28 cellular contexts compared by ENCODE assay signal in genomic region chr4:129059028-129059427, GRCh38.
"Had no signal": no experiment of that assay in that cellular context is flagged by ENCODE, and none has a peak within 500 bp of the region (broad histone marks: within the 10 kb centered on the region; RNA-seq: fewer than 3 reads in every experiment).

No MANE protein-coding gene starts in this region.

- H3K27ac ChIP-seq: neutrophil, pancreas, prostate gland, right atrium auricular region, right lobe of liver, sigmoid colon, stomach, thoracic aorta, thyroid gland, tibial nerve, upper lobe of right lung, uterus had no signal

- H3K36me3 ChIP-seq: pancreas, prostate gland, right lobe of liver, thoracic aorta, thyroid gland, upper lobe of right lung, uterus had no signal

- H3K36me3 Mint-ChIP-seq: stimulated activated effector memory CD8-positive, alpha-beta T cell treated with anti-CD3 and anti-CD28 coated beads, Interleukin-12 subunit alpha, Interleukin-12 subunit beta, amount 100 ng/mL, for 72 hours had no signal

- DNase-seq: naive thymus-derived CD8-positive, alpha-beta T cell; nephron progenitor cell; nucleus accumbens; pancreas; retina; right lobe of liver; sigmoid colon; small intestine; stimulated activated CD4-positive, alpha-beta T cell treated with anti-CD3 and anti-CD28 coated beads, Interleukin-15, amount 100 ng/mL, for 24 hours; stimulated activated CD4-positive, alpha-beta T cell treated with anti-CD3 and anti-CD28 coated beads, Interleukin-2, amount 100 ng/mL, for 24 hours; stimulated activated CD4-positive, alpha-beta T cell treated with anti-CD3 and anti-CD28 coated beads, Interleukin-2, amount 100 ng/mL, for 48 hours; stimulated activated CD4-positive, alpha-beta T cell treated with anti-CD3 and anti-CD28 coated beads, Interleukin-4, amount 100 ng/mL, for 24 hours; stimulated activated naive B cell treated with anti-CD40 and anti-IgM and Interleukin-4, amounts not matched to agents 10 μg/mL and 1 μg/mL and 100 μg/mL, for 72 hours; stimulated activated naive CD4-positive, alpha-beta T cell treated with Interleukin-2 at 50 U/mL for 16 hours; stomach; thyroid gland; trophoblast cell; upper lobe of right lung; uterus had no signal

- H3K4me1 Mint-ChIP-seq: naive thymus-derived CD8-positive, alpha-beta T cell; nephron progenitor cell; neural crest cell; stimulated activated effector memory CD8-positive, alpha-beta T cell treated with anti-CD3 and anti-CD28 coated beads, Interleukin-12 subunit alpha, Interleukin-12 subunit beta, amount 100 ng/mL, for 72 hours; stimulated activated naive B cell treated with anti-CD40 and anti-IgM and Interleukin-4, amounts not matched to agents 10 μg/mL and 1 μg/mL and 100 μg/mL, for 72 hours had no signal

- H3K9me3 ChIP-seq: prostate gland, thyroid gland had no signal

- H3K4me1 ChIP-seq: pancreas, prostate gland, right atrium auricular region, right lobe of liver, sigmoid colon, stomach, thyroid gland, tibial nerve, upper lobe of right lung, uterus had no signal

- H3K27ac Mint-ChIP-seq: naive thymus-derived CD8-positive, alpha-beta T cell; natural killer cell treated with Interleukin-12 subunit alpha and Interleukin-12 subunit beta and Interleukin-15 and Interleukin-18, amount 100 ng/mL, for 72 hours; nephron progenitor cell; stimulated activated effector memory CD8-positive, alpha-beta T cell treated with anti-CD3 and anti-CD28 coated beads, Interleukin-12 subunit alpha, Interleukin-12 subunit beta, amount 100 ng/mL, for 72 hours; stimulated activated naive B cell treated with anti-CD40 and anti-IgM and Interleukin-4, amounts not matched to agents 10 μg/mL and 1 μg/mL and 100 μg/mL, for 72 hours; stimulated activated naive CD8-positive, alpha-beta T cell treated with anti-CD3 and anti-CD28 coated beads, Interleukin-15, Interleukin-2, amounts not matched to agents 100 ng/mL and 50 ng/mL, for 24 hours had no signal

- ATAC-seq: naive thymus-derived CD8-positive, alpha-beta T cell; natural killer cell treated with Interleukin-12 subunit alpha and Interleukin-12 subunit beta and Interleukin-15 and Interleukin-18, amount 100 ng/mL, for 72 hours; pancreas; right lobe of liver; stimulated activated effector memory CD8-positive, alpha-beta T cell treated with anti-CD3 and anti-CD28 coated beads, Interleukin-12 subunit alpha, Interleukin-12 subunit beta, amount 100 ng/mL, for 72 hours; stimulated activated naive B cell treated with anti-CD40 and anti-IgM and Interleukin-4, amounts not matched to agents 10 μg/mL and 1 μg/mL and 100 μg/mL, for 72 hours; upper lobe of right lung had no signal

- H3K27me3 Mint-ChIP-seq: naive thymus-derived CD8-positive, alpha-beta T cell; natural killer cell treated with Interleukin-12 subunit alpha and Interleukin-12 subunit beta and Interleukin-15 and Interleukin-18, amount 100 ng/mL, for 72 hours; stimulated activated naive B cell treated with anti-CD40 and anti-IgM and Interleukin-4, amounts not matched to agents 10 μg/mL and 1 μg/mL and 100 μg/mL, for 72 hours; stimulated activated naive CD8-positive, alpha-beta T cell treated with anti-CD3 and anti-CD28 coated beads, Interleukin-15, Interleukin-2, amounts not matched to agents 100 ng/mL and 50 ng/mL, for 24 hours had no signal

- H3K27me3 ChIP-seq: neutrophil, pancreas, right atrium auricular region, right lobe of liver, sigmoid colon, stomach, thyroid gland, tibial nerve, upper lobe of right lung, uterus had no signal

- H3K4me3 ChIP-seq: pancreas, prostate gland, right atrium auricular region, right lobe of liver, sigmoid colon, stomach, thoracic aorta, thyroid gland, tibial nerve, upper lobe of right lung, uterus had no signal

- H3K4me3 Mint-ChIP-seq: naive thymus-derived CD8-positive, alpha-beta T cell; natural killer cell treated with Interleukin-12 subunit alpha and Interleukin-12 subunit beta and Interleukin-15 and Interleukin-18, amount 100 ng/mL, for 72 hours; nephron progenitor cell; neural crest cell; stimulated activated effector memory CD8-positive, alpha-beta T cell treated with anti-CD3 and anti-CD28 coated beads, Interleukin-12 subunit alpha, Interleukin-12 subunit beta, amount 100 ng/mL, for 72 hours; stimulated activated naive B cell treated with anti-CD40 and anti-IgM and Interleukin-4, amounts not matched to agents 10 μg/mL and 1 μg/mL and 100 μg/mL, for 72 hours; stimulated activated naive CD8-positive, alpha-beta T cell treated with anti-CD3 and anti-CD28 coated beads, Interleukin-15, Interleukin-2, amounts not matched to agents 100 ng/mL and 50 ng/mL, for 24 hours had no signal
